In the genomic region with DNA sequence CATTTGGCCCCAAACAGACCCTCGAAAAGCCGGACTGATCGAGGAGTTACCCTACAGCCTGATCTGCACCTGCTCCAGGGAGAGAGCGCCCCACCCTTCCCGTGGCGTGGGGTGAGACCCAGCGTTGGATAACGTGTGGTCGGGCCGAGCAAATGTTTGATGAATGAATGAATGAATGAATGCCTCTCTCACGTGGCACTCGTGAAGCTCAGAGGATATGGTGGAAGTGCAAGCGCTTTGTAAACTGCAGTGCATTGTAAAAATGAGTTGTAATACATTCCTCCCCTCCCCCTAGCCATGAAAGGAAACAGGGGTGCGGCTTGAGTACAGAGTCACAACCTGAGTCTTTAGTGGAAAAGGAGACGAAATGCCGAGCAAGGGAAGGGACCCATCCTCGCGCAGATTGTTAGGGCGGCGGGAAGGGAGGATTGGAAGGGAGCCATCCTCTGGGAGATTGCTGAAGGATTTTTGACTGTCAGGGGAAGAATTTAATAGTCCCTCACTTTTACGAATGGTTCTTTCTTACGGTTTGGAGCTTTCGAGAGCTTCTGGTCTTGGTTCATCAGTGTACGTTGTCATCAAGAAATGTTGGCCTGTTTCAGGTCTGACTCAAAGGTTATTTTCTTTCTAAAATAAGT, we compare ENCODE assay signal across 8 cellular contexts.
DNase-seq lines count a peak whose midpoint lies in the region; ATAC-seq and TF ChIP-seq lines count a peak whose summit lies in the region.

No MANE protein-coding gene starts in this region.

- H3K9me3 ChIP-seq in NT2/D1 (ENCODE audit: insufficient read depth, low read length) = peaks cover 9% of the 10 kb centered on the region; the same call in 1 of the 2 replicates

- peak overlapping the region; percentile 92 for H3K9ac ChIP-seq in NT2/D1 (ENCODE audit: insufficient read length, low read depth)

- peaks cover 23% of the 10 kb centered on the region for H3K36me3 ChIP-seq in NT2/D1 (ENCODE audit: insufficient read depth, insufficient read length, low read length)

- H3K4me3 ChIP-seq in NT2/D1 (ENCODE audit: insufficient read length, low read depth) (peak overlapping the region; percentile 96), skeletal muscle cell (ENCODE audit: low read depth, low read length) (peak overlapping the region; percentile 98)

- no peaks in the 10 kb centered on the region for H3K4me1 ChIP-seq in NT2/D1 (ENCODE audit: insufficient read depth, insufficient read length)

- no peak for TF ChIP-seq POLR2A in GM18505 (IDR thresholded peaks at IDR 0.05; ENCODE audit: borderline replicate concordance, extremely low read depth, insufficient read depth, insufficient read length)

- DNase-seq in AG08396 (ENCODE audit: low spot score) = peak; percentile 45
- no peak for DNase-seq in NT2/D1 (ENCODE audit: low read depth, low spot score)
- DNase-seq in amniotic epithelial cell (ENCODE audit: low read depth) = peak; percentile 51
- DNase-seq in hepatic stellate cell (ENCODE audit: low spot score) = peak; percentile 35
- DNase-seq in skeletal muscle cell (ENCODE audit: low read depth) = no peak
- no peak for DNase-seq in glomerular visceral epithelial cell (ENCODE audit: extremely low spot score)

- H3K27me3 ChIP-seq in NT2/D1 (ENCODE audit: insufficient read depth, insufficient read length) = no peaks in the 10 kb centered on the region

- ATAC-seq in GM18505 (IDR thresholded peaks at IDR 0.05; ENCODE audit: unreplicated experiment) (peak; percentile 30), HG02970 (IDR thresholded peaks at IDR 0.05; ENCODE audit: low FRiP score, unreplicated experiment) (peak; percentile 26)

Comparison
In these comparisons a context has a peak if more than half of its experiments do, and no peak if none do; other contexts are left out.
1. DNase-seq: peak in AG08396 (single experiment), amniotic epithelial cell (single experiment) and hepatic stellate cell (single experiment); none in NT2/D1 (single experiment), skeletal muscle cell (single experiment) and glomerular visceral epithelial cell (single experiment).